ENCODE assay signal across 1 cellular context in the genomic region with DNA sequence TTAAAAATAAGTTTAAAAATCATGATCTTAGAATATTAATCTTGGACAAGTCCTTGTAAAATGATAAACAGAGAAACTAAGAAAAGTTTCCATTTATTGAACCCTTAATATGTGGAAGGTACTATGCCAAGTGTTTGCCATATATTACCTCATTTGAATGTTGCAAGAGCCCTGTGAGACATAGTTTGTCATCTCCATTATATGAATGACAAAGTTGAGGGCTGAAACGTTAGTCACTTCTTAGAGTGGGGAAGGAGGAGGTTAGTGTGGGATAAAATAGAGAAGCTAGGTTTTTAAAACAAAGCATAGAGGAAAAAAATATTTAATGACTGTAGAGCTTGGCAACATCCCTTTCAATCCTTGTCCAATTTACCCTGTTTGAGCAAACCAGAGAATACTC.
A peak's percentile ranks its signal among the peaks of the same experiment; 100 is the strongest.
TF ChIP-seq lines count a peak whose summit lies in the region.

No MANE protein-coding gene starts in this region.

TF ChIP-seq in IMR-90, 13 proteins besides CTCF, POLR2A, EP300 and RAD21:
- TF ChIP-seq FOS (IDR thresholded peaks at IDR 0.05; ENCODE audit: low read depth, low read length) (peak; percentile 72; the same call in 1 of the 2 replicates), BHLHE40 (IDR thresholded peaks at IDR 0.05; ENCODE audit: low read depth, low read length) (no peak), CEBPB (IDR thresholded peaks at IDR 0.05; ENCODE audit: low read depth, low read length) (peak; percentile 98)
